Comparison of ENCODE assay signal across 8 cellular contexts in the genomic region with DNA sequence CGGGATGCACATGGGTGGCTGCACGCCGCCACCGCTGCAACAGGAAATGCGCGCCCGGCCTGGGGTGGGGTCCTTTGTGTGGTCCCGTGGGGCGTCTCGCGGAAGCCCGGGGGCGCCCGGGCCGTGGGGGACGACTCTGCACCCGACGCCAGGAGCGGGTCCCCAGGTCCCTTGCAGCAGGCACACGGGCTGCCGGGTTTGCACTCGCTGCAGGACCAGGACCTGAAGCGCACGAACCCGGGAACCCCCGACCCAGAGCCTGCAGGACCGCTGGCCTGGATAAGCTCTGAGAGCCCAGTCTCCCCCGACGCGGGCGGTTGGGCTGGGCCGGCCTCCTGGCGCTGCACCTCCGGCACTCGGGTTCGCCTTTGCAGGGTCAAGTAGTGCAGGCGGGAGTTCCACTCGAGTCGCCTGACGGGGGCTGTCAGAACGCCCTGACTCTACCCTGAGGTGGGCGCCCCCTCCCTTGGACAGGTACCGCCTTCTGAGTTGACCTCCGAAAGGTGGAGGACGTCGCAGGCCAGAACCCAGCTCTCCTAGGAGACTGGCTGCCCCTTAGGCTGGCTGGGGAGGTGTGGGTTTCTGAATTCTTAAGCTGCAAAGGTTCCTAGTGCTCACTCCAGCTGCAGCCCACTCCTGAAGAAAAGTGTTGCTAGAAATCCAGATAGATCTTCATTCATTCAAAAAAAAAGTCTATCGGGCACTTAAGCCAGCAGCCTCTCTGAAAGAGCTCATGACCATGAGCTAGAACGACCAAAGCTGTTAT.
DNase-seq lines count a peak whose midpoint lies in the region; TF ChIP-seq lines count a peak whose summit lies in the region.

No MANE protein-coding gene starts in this region.

- no TSS peak for BruUV-seq in mammary epithelial cell (replicated peaks; lab: Mats Ljungman, UMichigan)

- intact Hi-C loops in mammary epithelial cell (cut with micrococcal nuclease) (no loop called here), lower leg skin (cut with DNase I; ENCODE audit: low total_unique reads) (no loop called here), tibial artery (cut with DNase I; ENCODE audit: low total_unique reads) (no loop called here)

- H4K20me1 ChIP-seq in KMS-11 (ENCODE audit: insufficient read depth) (no peaks in the 10 kb centered on the region), mammary epithelial cell (ENCODE audit: insufficient read depth, low read length) (no peaks in the 10 kb centered on the region)

- H3K9me3 ChIP-seq in mammary epithelial cell (replicated peaks; ENCODE audit: insufficient read depth, low read length) (no peaks in the 10 kb centered on the region), tibial artery (no peaks in the 10 kb centered on the region)

- H2AFZ ChIP-seq in ACC112 (ENCODE audit: low read length, unreplicated experiment) = no peak overlapping the region
- H2AFZ ChIP-seq in KMS-11 (ENCODE audit: low read depth) = peak overlapping the region; percentile 41
- peak overlapping the region; percentile 93 for H2AFZ ChIP-seq in mammary epithelial cell (ENCODE audit: low read depth, low read length)

- H3K27ac ChIP-seq in ACC112 (ENCODE audit: low read depth, low read length) (no peak overlapping the region), KMS-11 (no peak overlapping the region), mammary epithelial cell (ENCODE audit: insufficient read depth, low read depth, low read length) (no peak overlapping the region), tibial artery (peak overlapping the region; percentile 23 to 60)

- H3K9ac ChIP-seq in KMS-11 (peak overlapping the region; percentile 22; the same call in 1 of the 2 replicates), mammary epithelial cell (ENCODE audit: insufficient read depth, low read length) (no peak overlapping the region)

- CTCF ChIA-PET in mammary epithelial cell (lab: Charles Lee; ENCODE audit: low non-redundant PET) = interaction anchor here (0.7 kb wide), 1 partner anchor 71 kb away, joined by 7 read pairs; no protein-coding TSS in a partner anchor

- dilution Hi-C loops in mammary epithelial cell (cut with HindIII; ENCODE audit: low sequenced_read_pairs) = no loop called here

- H3K36me3 ChIP-seq in ACC112 (ENCODE audit: insufficient read depth, low read length) (no peaks in the 10 kb centered on the region), KMS-11 (ENCODE audit: insufficient read depth) (no peaks in the 10 kb centered on the region), mammary epithelial cell (ENCODE audit: insufficient read depth, low read length) (no peaks in the 10 kb centered on the region), tibial artery (no peaks in the 10 kb centered on the region)

- H3K4me3 ChIP-seq in ACC112 (ENCODE audit: low read depth, low read length) (peak overlapping the region; percentile 78), KMS-11 (IDR thresholded peaks at IDR 0.05; ENCODE audit: insufficient read depth, low read depth, low read length) (no peak overlapping the region), mammary epithelial cell (replicated peaks in 1 of 3; ENCODE audit: insufficient read depth in 1 of 3, low read depth in 2 of 3, low read length in 3 of 3) (peak overlapping the region; percentile 24 to 52 (median 47)), lower leg skin (ENCODE audit: low read depth, poor library complexity, severe bottlenecking) (peak overlapping the region; percentile 24), tibial artery (peak overlapping the region; percentile 55 to 76)

- H3K79me2 ChIP-seq in ACC112 (ENCODE audit: control insufficient read depth, insufficient read depth, low read length, unreplicated experiment) (peaks cover 24% of the 10 kb centered on the region), KMS-11 (ENCODE audit: insufficient read depth, low read depth) (peaks cover 14% of the 10 kb centered on the region; the same call in 1 of the 2 replicates), mammary epithelial cell (ENCODE audit: insufficient read depth, low read length) (peaks cover 33% of the 10 kb centered on the region)

- H3K27me3 ChIP-seq in ACC112 (ENCODE audit: insufficient read depth, low read length) (no peaks in the 10 kb centered on the region), KMS-11 (ENCODE audit: insufficient read depth, low read depth) (no peaks in the 10 kb centered on the region), mammary epithelial cell (ENCODE audit: insufficient read depth, low read length) (no peaks in the 10 kb centered on the region), tibial artery (no peaks in the 10 kb centered on the region)

- no peak for TF ChIP-seq POLR2A in lower leg skin (IDR thresholded peaks at IDR 0.05)

- TF ChIP-seq CTCF in GM13976 (IDR thresholded peaks at IDR 0.05; ENCODE audit: borderline replicate concordance, control extremely low read depth, extremely low read depth, insufficient read depth, missing control alignments) = no peak
- TF ChIP-seq CTCF in KMS-11 (conservative IDR thresholded peaks at IDR 0.05; ENCODE audit: low read depth, low read length) = no peak
- no peak for TF ChIP-seq CTCF in mammary epithelial cell (conservative IDR thresholded peaks at IDR 0.05 in 1 of 2, IDR thresholded peaks at IDR 0.05 in 1 of 2; ENCODE audit: extremely low read depth in 1 of 2, insufficient read depth in 1 of 2, low read depth in 1 of 2, low read length in 2 of 2)
- no peak for TF ChIP-seq CTCF in lower leg skin (IDR thresholded peaks at IDR 0.05)
- no peak for TF ChIP-seq CTCF in tibial artery (IDR thresholded peaks at IDR 0.05)

- 17% methylated on average over 21 of the region's 48 CpGs for WGBS in mammary epithelial cell (ENCODE audit: low coverage, missing lambda C conversion rate)
- 5 to 7% methylated on average over 30 to 45 of the region's 48 CpGs for WGBS in lower leg skin, 2 donors

- H3K4me2 ChIP-seq in KMS-11 = peak overlapping the region; percentile 42; the same call in 1 of the 2 replicates
- peak overlapping the region; percentile 97 for H3K4me2 ChIP-seq in mammary epithelial cell (ENCODE audit: insufficient read depth, low read depth, low read length)

- DNase-seq in GM13976 (ENCODE audit: low spot score) (peak; percentile 64), mammary epithelial cell (no peak), lower leg skin (ENCODE audit: low spot score in 2 of 2) (peak in 1 of 2 donors; percentile 22), tibial artery (peak in 1 of 2 donors; percentile 71), mesenteric fat pad (ENCODE audit: low spot score) (no peak)
- DNase-seq in activated CD4-positive, CD25-positive, alpha-beta regulatory T cell (lab: John Stamatoyannopoulos, UW) = no peak

- in situ Hi-C loops in GM13976 (cut with MboI; ENCODE audit: low sequenced_read_pairs, unreplicated experiment) = no loop called here
- in situ Hi-C loops in mammary epithelial cell (cut with MboI; ENCODE audit: low sequenced_read_pairs in 2 of 2) = no loop called here

- H3K4me1 ChIP-seq in ACC112 (ENCODE audit: control insufficient read depth, insufficient read depth, low read length, unreplicated experiment) (peaks cover 8% of the 10 kb centered on the region), KMS-11 (ENCODE audit: low read depth, poor library complexity, severe bottlenecking) (peaks cover 9% of the 10 kb centered on the region), mammary epithelial cell (ENCODE audit: insufficient read depth, low read length) (peaks cover 11% of the 10 kb centered on the region), tibial artery (peaks cover 0 to 19% (median 13%) of the 10 kb centered on the region in 4 donors)

Comparison
In these comparisons a context has a peak if more than half of its experiments do, and no peak if none do; other contexts are left out.
1. H3K27ac ChIP-seq: peak in tibial artery (2 of 2); none in ACC112 (single experiment), KMS-11 (single experiment) and mammary epithelial cell (single experiment).